In genomic region chr22:19066531-19067271, GRCh38 we compare ENCODE assay signal across 15 cellular contexts. TPM values are rescaled to one million over a fixed set of nuclear protein-coding genes. Genes with fewer than 3 reads are reported as not detected.
DNase-seq lines count a peak whose midpoint lies in the region; ATAC-seq and TF ChIP-seq lines count a peak whose summit lies in the region.
"Had no signal": no experiment of that assay in that cellular context is flagged by ENCODE, and none has a peak within 500 bp of the region (broad histone marks: within the 10 kb centered on the region; RNA-seq: fewer than 3 reads in every experiment).

No MANE protein-coding gene starts in this region.

- no peak overlapping the region for H3K4me3 Mint-ChIP-seq in activated T-helper 17 cell treated with anti-CD3 and anti-CD28 coated beads, Interleukin-2, amount 50 U/mL, for 72 hours
- H3K4me3 Mint-ChIP-seq in effector memory CD8-positive, alpha-beta T cell = no peak overlapping the region
- H3K4me3 Mint-ChIP-seq: CD8-positive, alpha-beta T cell; stimulated activated memory B cell treated with anti-CD40 and anti-IgM and Interleukin-4, amounts not matched to agents 10 μg/mL and 1 μg/mL and 100 μg/mL, for 72 hours had no signal

- H3K9me2 ChIP-seq in PC-3 (replicated peaks; ENCODE audit: low read length) = no peaks in the 10 kb centered on the region

- ATAC-seq in PC-3 (peak; percentile 98), esophagus mucosa (peak; percentile 68), GM18505 (IDR thresholded peaks at IDR 0.05; ENCODE audit: unreplicated experiment) (no peak), HG02884 (IDR thresholded peaks at IDR 0.05; ENCODE audit: unreplicated experiment) (no peak)
- no peak for ATAC-seq in activated T-helper 17 cell treated with anti-CD3 and anti-CD28 coated beads, Interleukin-2, amount 50 U/mL, for 72 hours (replicated peaks)
- ATAC-seq in effector memory CD8-positive, alpha-beta T cell (replicated peaks) = no peak
- ATAC-seq: body of pancreas; CD8-positive, alpha-beta T cell; left lung; stimulated activated memory B cell treated with anti-CD40 and anti-IgM and Interleukin-4, amounts not matched to agents 10 μg/mL and 1 μg/mL and 100 μg/mL, for 72 hours had no signal

- no peak for TF ChIP-seq POLR2A in GM18505 (IDR thresholded peaks at IDR 0.05; ENCODE audit: borderline replicate concordance, extremely low read depth, insufficient read depth, insufficient read length)

- H3K36me3 Mint-ChIP-seq in activated T-helper 17 cell treated with anti-CD3 and anti-CD28 coated beads, Interleukin-2, amount 50 U/mL, for 72 hours (ENCODE audit: low read depth) = peaks cover 92% of the 10 kb centered on the region
- H3K36me3 Mint-ChIP-seq in effector memory CD8-positive, alpha-beta T cell (ENCODE audit: insufficient read depth) = peaks cover 50% of the 10 kb centered on the region

- POLR2A ChIA-PET in PC-3 (lab: Charles Lee; ENCODE audit: unreplicated experiment) = no interaction called here

- no peaks in the 10 kb centered on the region for H3K27me3 ChIP-seq in PC-3 (ENCODE audit: low read length)
- H3K27me3 ChIP-seq: body of pancreas, left lung, ovary had no signal

- H4K20me1 ChIP-seq in PC-3 (ENCODE audit: low read length) = no peaks in the 10 kb centered on the region

- no peak overlapping the region for H3K4me3 ChIP-seq in PC-3 (ENCODE audit: low read length)
- H3K4me3 ChIP-seq: body of pancreas, left lung, ovary had no signal

- H3K27ac Mint-ChIP-seq in activated T-helper 17 cell treated with anti-CD3 and anti-CD28 coated beads, Interleukin-2, amount 50 U/mL, for 72 hours = no peak overlapping the region
- H3K27ac Mint-ChIP-seq in effector memory CD8-positive, alpha-beta T cell = no peak overlapping the region
- H3K27ac Mint-ChIP-seq: CD8-positive, alpha-beta T cell; stimulated activated memory B cell treated with anti-CD40 and anti-IgM and Interleukin-4, amounts not matched to agents 10 μg/mL and 1 μg/mL and 100 μg/mL, for 72 hours had no signal

- TF ChIP-seq CTCF in PC-3 (conservative IDR thresholded peaks at IDR 0.05; ENCODE audit: low read depth, low read length) = no peak

- H3K9me3 Mint-ChIP-seq in activated T-helper 17 cell treated with anti-CD3 and anti-CD28 coated beads, Interleukin-2, amount 50 U/mL, for 72 hours = no peaks in the 10 kb centered on the region
- no peaks in the 10 kb centered on the region for H3K9me3 Mint-ChIP-seq in effector memory CD8-positive, alpha-beta T cell
- H3K9me3 Mint-ChIP-seq: CD8-positive, alpha-beta T cell; stimulated activated memory B cell treated with anti-CD40 and anti-IgM and Interleukin-4, amounts not matched to agents 10 μg/mL and 1 μg/mL and 100 μg/mL, for 72 hours had no signal

- peak; percentile 21 for DNase-seq in D341Med (ENCODE audit: low spot score)
- DNase-seq in PC-3 = peak; percentile 50
- peak; percentile 40 for DNase-seq in myocyte (ENCODE audit: low read depth)
- no peak for DNase-seq in effector memory CD8-positive, alpha-beta T cell
- DNase-seq: body of pancreas, KBM-7, left lung, NCI-H2171, ovary had no signal

- H3K4me1 ChIP-seq in PC-3 (ENCODE audit: insufficient read depth, low read length) = peaks cover 5% of the 10 kb centered on the region
- H3K4me1 ChIP-seq: left lung had no signal

- peaks cover 8% of the 10 kb centered on the region for H3K36me3 ChIP-seq in PC-3 (ENCODE audit: low read depth, low read length)
- H3K36me3 ChIP-seq: ovary had no signal

- H3K9me3 ChIP-seq in PC-3 (ENCODE audit: low read length) = no peaks in the 10 kb centered on the region
- H3K9me3 ChIP-seq: body of pancreas, left lung, ovary had no signal

- no peaks in the 10 kb centered on the region for H3F3A ChIP-seq in PC-3 (ENCODE audit: low read length, unreplicated experiment)

- intact Hi-C loops in PC-3 (cut with micrococcal nuclease) = no loop called here

- no peaks in the 10 kb centered on the region for H3K79me2 ChIP-seq in PC-3 (ENCODE audit: low read length)

- H3K4me2 ChIP-seq in PC-3 (ENCODE audit: low read length) = no peak overlapping the region

- H2AFZ ChIP-seq in PC-3 (ENCODE audit: low read length) = no peak overlapping the region

- no peaks in the 10 kb centered on the region for H3K27me3 Mint-ChIP-seq in activated T-helper 17 cell treated with anti-CD3 and anti-CD28 coated beads, Interleukin-2, amount 50 U/mL, for 72 hours
- H3K27me3 Mint-ChIP-seq in effector memory CD8-positive, alpha-beta T cell = no peaks in the 10 kb centered on the region
- H3K27me3 Mint-ChIP-seq: stimulated activated memory B cell treated with anti-CD40 and anti-IgM and Interleukin-4, amounts not matched to agents 10 μg/mL and 1 μg/mL and 100 μg/mL, for 72 hours had no signal

- H3K9ac ChIP-seq in PC-3 (ENCODE audit: low read length) = no peak overlapping the region

- H3K27ac ChIP-seq in PC-3 (ENCODE audit: low read length) = no peak overlapping the region
- H3K27ac ChIP-seq: body of pancreas, left lung, ovary had no signal

- no TSS peak for BruUV-seq in PC-3 (replicated peaks; lab: Mats Ljungman, UMichigan)

- no peaks in the 10 kb centered on the region for H3K4me1 Mint-ChIP-seq in activated T-helper 17 cell treated with anti-CD3 and anti-CD28 coated beads, Interleukin-2, amount 50 U/mL, for 72 hours
- H3K4me1 Mint-ChIP-seq in effector memory CD8-positive, alpha-beta T cell (ENCODE audit: low read depth in 2 of 2) = peaks cover 7 to 9% of the 10 kb centered on the region in 2 donors

- CTCF ChIA-PET in PC-3 (lab: Charles Lee) = interaction anchor here (0.6 kb wide), 1 partner anchor 1300 kb away, joined by 4 read pairs; no protein-coding TSS in a partner anchor

RNA-seq across cellular contexts. Expression of gene DGCR2, which starts 55.5 kb away (rescaled TPM):
- 36.1 and 46.1 TPM in 2 replicates for total RNA-seq in PC-3 (2014; rRNA removed)
- total RNA-seq in esophagus mucosa = 46.6 TPM
- 60.8 and 63.8 TPM in 2 replicates for total RNA-seq in myocyte
- 41.6 TPM for polyA plus RNA-seq in myocyte (2012)
- 10 to 100 TPM; 22.6 to 27.3 TPM for total RNA-seq in activated T-helper 17 cell treated with anti-CD3 and anti-CD28 coated beads, Interleukin-2, amount 50 U/mL, for 72 hours

Comparison
In these comparisons a context has a peak if more than half of its experiments do, and no peak if none do; other contexts are left out.
1. DNase-seq: peak in D341Med (single experiment), PC-3 (single experiment) and myocyte (single experiment); none in effector memory CD8-positive, alpha-beta T cell (0 of 3).
2. ATAC-seq: peak in PC-3 (single experiment) and esophagus mucosa (single experiment); none in activated T-helper 17 cell treated with anti-CD3 and anti-CD28 coated beads, Interleukin-2, amount 50 U/mL, for 72 hours (single experiment), GM18505 (single experiment), effector memory CD8-positive, alpha-beta T cell (single experiment) and HG02884 (single experiment).